ENCODE assay signal across 8 cellular contexts in the genomic region with DNA sequence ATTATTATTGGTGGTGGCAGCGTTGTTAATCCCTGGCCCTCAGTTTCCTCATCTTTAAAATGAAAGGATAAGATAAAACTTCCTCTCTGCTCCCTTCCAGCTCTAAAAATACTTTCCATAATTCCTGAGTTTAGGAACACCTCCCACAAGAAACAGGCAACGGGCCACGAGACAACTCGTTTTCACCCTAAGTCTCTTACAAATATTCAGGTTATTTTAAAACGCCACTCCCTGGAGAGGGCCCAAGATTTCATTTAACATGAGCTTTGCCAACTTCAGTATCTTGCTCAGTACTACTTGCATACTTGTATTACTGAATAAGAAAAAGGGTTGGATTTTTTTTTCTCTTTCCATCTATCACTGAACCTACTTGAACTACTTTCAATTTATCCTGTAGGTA.
"Had no signal": no experiment of that assay in that cellular context is flagged by ENCODE, and none has a peak within 500 bp of the region (broad histone marks: within the 10 kb centered on the region; RNA-seq: fewer than 3 reads in every experiment).

No MANE protein-coding gene starts in this region.

- H3K9me3 ChIP-seq: HAP-1 had no signal

- H3K27ac ChIP-seq: GM23248, HL-60 had no signal

- ATAC-seq: HCT116, HepG2 had no signal

- H3K36me3 ChIP-seq: HAP-1 had no signal

- H3K4me1 ChIP-seq: HAP-1 had no signal

- H3K4me3 ChIP-seq: GM23248, HAP-1 had no signal

- DNase-seq: GOT3, H7, HFFc6 had no signal
